In genomic region chr17:77428020-77428781, GRCh38 we compare ENCODE assay signal across 9 cellular contexts.
DNase-seq lines count a peak whose midpoint lies in the region; ATAC-seq and TF ChIP-seq lines count a peak whose summit lies in the region.
"Had no signal": no experiment of that assay in that cellular context is flagged by ENCODE, and none has a peak within 500 bp of the region (broad histone marks: within the 10 kb centered on the region; RNA-seq: fewer than 3 reads in every experiment).

No MANE protein-coding gene starts in this region.

- no peaks in the 10 kb centered on the region for H3K27me3 Mint-ChIP-seq in activated T-cell treated with anti-CD3 and anti-CD28 coated beads, Interleukin-2, amount 50 U/mL, for 24 hours
- no peaks in the 10 kb centered on the region for H3K27me3 Mint-ChIP-seq in activated CD4-positive, alpha-beta memory T cell treated with anti-CD3 and anti-CD28 coated beads, Interleukin-2, amount 10 ng/mL, durations not matched to agents 7 days and 5 days

- in situ Hi-C loops in transverse colon (cut with MboI; ENCODE audit: low pct_ligation_motif_present in 1 of 4, low pct_unique_long_range_greater_than_20kb in 1 of 4, low sequenced_read_pairs in 3 of 4), result loop anchor here in 3 of 4 donors (10.0 to 25.0 kb wide), 3 partner anchors 67 to 93 kb away; no protein-coding TSS in a partner anchor

- H3K36me3 ChIP-seq in left lung (peaks cover 0 to 4% of the 10 kb centered on the region in 2 donors), transverse colon (no peaks in the 10 kb centered on the region)

- TF ChIP-seq CTCF in left lung (IDR thresholded peaks at IDR 0.05) (no peak), transverse colon (IDR thresholded peaks at IDR 0.05) (no peak)

- TF ChIP-seq EP300 in transverse colon (IDR thresholded peaks at IDR 0.05; ENCODE audit: low read depth), result no peak

- POLR2A ChIA-PET in activated CD4-positive, alpha-beta memory T cell treated with anti-CD3 and anti-CD28 coated beads, Interleukin-2, amount 10 ng/mL, durations not matched to agents 7 days and 5 days (lab: Charles Lee), result interaction anchor here (0.7 to 5.0 kb wide), 12 partner anchors 9 to 97 kb away, joined by 3 to 28 read pairs (median 4); no protein-coding TSS in a partner anchor

- H3K4me3 ChIP-seq in left lung, result no peak overlapping the region
- no peak overlapping the region for H3K4me3 ChIP-seq in transverse colon

- CTCF ChIA-PET in activated CD4-positive, alpha-beta memory T cell treated with anti-CD3 and anti-CD28 coated beads, Interleukin-2, amount 10 ng/mL, durations not matched to agents 7 days and 5 days (lab: Charles Lee), result interaction anchor here (0.8 to 4.9 kb wide), 8 partner anchors 12 to 97 kb away, joined by 3 to 44 read pairs (median 20); no protein-coding TSS in a partner anchor

- H3K9me3 Mint-ChIP-seq in activated T-cell treated with anti-CD3 and anti-CD28 coated beads, Interleukin-2, amount 50 U/mL, for 24 hours, result no peaks in the 10 kb centered on the region
- no peaks in the 10 kb centered on the region for H3K9me3 Mint-ChIP-seq in activated CD4-positive, alpha-beta memory T cell treated with anti-CD3 and anti-CD28 coated beads, Interleukin-2, amount 10 ng/mL, durations not matched to agents 7 days and 5 days

- H3K27ac ChIP-seq in left lung, result peak overlapping the region; percentile 23 to 64
- H3K27ac ChIP-seq in transverse colon, result peak overlapping the region; percentile 89 to 95 (median 94)

- no peaks in the 10 kb centered on the region for H3K36me3 Mint-ChIP-seq in activated T-cell treated with anti-CD3 and anti-CD28 coated beads, Interleukin-2, amount 50 U/mL, for 24 hours (ENCODE audit: low read depth)
- H3K36me3 Mint-ChIP-seq in activated CD4-positive, alpha-beta memory T cell treated with anti-CD3 and anti-CD28 coated beads, Interleukin-2, amount 10 ng/mL, durations not matched to agents 7 days and 5 days (ENCODE audit: low read depth), result peaks cover 38% of the 10 kb centered on the region

- DNase-seq in activated T-cell treated with anti-CD3 and anti-CD28 coated beads, Interleukin-2, amount 50 U/mL, for 24 hours, result no peak
- no peak for DNase-seq in activated T-cell treated with anti-CD3 and anti-CD28 coated beads, Interleukin-2, amount 50 U/mL, for 48 hours
- DNase-seq in activated CD4-positive, alpha-beta memory T cell treated with anti-CD3 and anti-CD28 coated beads, Interleukin-2, amount 10 ng/mL, durations not matched to agents 7 days and 5 days, result no peak
- DNase-seq in left lung, result no peak
- DNase-seq in transverse colon, result peak; percentile 35
- no peak for DNase-seq in activated CD8-positive, alpha-beta memory T cell treated with anti-CD3 and anti-CD28 coated beads, Interleukin-2, amount 50 U/mL, for 4 hours
- DNase-seq in COLO829 (ENCODE audit: low spot score), result no peak
- DNase-seq: retina had no signal

- H3K27ac Mint-ChIP-seq in activated T-cell treated with anti-CD3 and anti-CD28 coated beads, Interleukin-2, amount 50 U/mL, for 24 hours, result peak overlapping the region; percentile 90
- peak overlapping the region; percentile 53 for H3K27ac Mint-ChIP-seq in activated CD4-positive, alpha-beta memory T cell treated with anti-CD3 and anti-CD28 coated beads, Interleukin-2, amount 10 ng/mL, durations not matched to agents 7 days and 5 days

- TF ChIP-seq POLR2A in transverse colon (IDR thresholded peaks at IDR 0.05), result no peak

- no peak overlapping the region for H3K4me3 Mint-ChIP-seq in activated T-cell treated with anti-CD3 and anti-CD28 coated beads, Interleukin-2, amount 50 U/mL, for 24 hours
- no peak overlapping the region for H3K4me3 Mint-ChIP-seq in activated CD4-positive, alpha-beta memory T cell treated with anti-CD3 and anti-CD28 coated beads, Interleukin-2, amount 10 ng/mL, durations not matched to agents 7 days and 5 days

- ATAC-seq in left lung (no peak), HG03342 (IDR thresholded peaks at IDR 0.05; ENCODE audit: unreplicated experiment) (no peak)

- intact Hi-C loops in left lung (cut with DNase I) (loop anchor here in 1 of 2 donors (10.0 kb wide), 1 partner anchor 103 kb away; no protein-coding TSS in a partner anchor), transverse colon (cut with DNase I; ENCODE audit: low total_unique reads) (loop anchor here (5.0 kb wide), 1 partner anchor 96 kb away; no protein-coding TSS in a partner anchor)

- H3K27me3 ChIP-seq in left lung, result no peaks in the 10 kb centered on the region
- no peaks in the 10 kb centered on the region for H3K27me3 ChIP-seq in transverse colon

- H3K4me1 ChIP-seq in left lung (peaks cover 67 to 88% of the 10 kb centered on the region in 2 donors), transverse colon (peaks cover 59 to 79% (median 73%) of the 10 kb centered on the region in 4 donors)

- H3K9me3 ChIP-seq in left lung (no peaks in the 10 kb centered on the region), transverse colon (no peaks in the 10 kb centered on the region)

- H3K4me1 Mint-ChIP-seq in activated T-cell treated with anti-CD3 and anti-CD28 coated beads, Interleukin-2, amount 50 U/mL, for 24 hours (ENCODE audit: low read depth), result peaks cover 88% of the 10 kb centered on the region
- H3K4me1 Mint-ChIP-seq in activated CD4-positive, alpha-beta memory T cell treated with anti-CD3 and anti-CD28 coated beads, Interleukin-2, amount 10 ng/mL, durations not matched to agents 7 days and 5 days, result peaks cover 72% of the 10 kb centered on the region

- 73 to 93% methylated on average over 4 to 13 of the region's 13 CpGs for WGBS in transverse colon (ENCODE audit: low coverage in 1 of 2), 2 donors
